1 cellular context compared by ENCODE assay signal in genomic region chr2:42161444-42161843, GRCh38.
TF ChIP-seq lines count a peak whose summit lies in the region.

No MANE protein-coding gene starts in this region.

TF ChIP-seq in HepG2, 621 proteins besides CTCF, POLR2A, EP300 and RAD21 (continued from another document):
- TF ChIP-seq MXD4 (CRISPR knock-in tag; IDR thresholded peaks at IDR 0.05) (no peak), THYN1 (CRISPR knock-in tag; IDR thresholded peaks at IDR 0.05; ENCODE audit: borderline replicate concordance, low read depth) (no peak), NFATC3 (CRISPR knock-in tag; IDR thresholded peaks at IDR 0.05) (no peak)
